In the genomic region with DNA sequence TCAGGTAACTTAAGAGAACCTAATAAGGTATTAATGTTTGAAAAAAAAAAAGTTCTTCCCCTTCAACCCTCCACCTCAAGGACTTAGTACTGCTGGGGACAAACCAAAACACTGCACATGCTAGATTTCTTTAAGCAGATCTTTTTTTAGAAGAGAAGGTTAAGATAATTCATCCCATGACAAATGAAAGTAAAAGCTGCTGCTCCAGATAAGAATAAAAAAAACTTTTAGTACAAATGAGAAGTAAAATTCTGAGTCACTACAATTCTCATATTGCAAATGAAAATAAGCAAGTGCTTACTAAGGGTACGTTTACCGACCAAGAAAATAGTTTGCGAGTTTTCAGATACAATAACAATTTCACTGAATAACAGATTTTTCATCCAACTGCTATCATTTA, we compare ENCODE assay signal across 9 cellular contexts. TPM values are rescaled to one million over a fixed set of nuclear protein-coding genes. Genes with fewer than 3 reads are reported as not detected.
DNase-seq lines count a peak whose midpoint lies in the region; ATAC-seq and TF ChIP-seq lines count a peak whose summit lies in the region.
"Had no signal": no experiment of that assay in that cellular context is flagged by ENCODE, and none has a peak within 500 bp of the region (broad histone marks: within the 10 kb centered on the region; RNA-seq: fewer than 3 reads in every experiment).

No MANE protein-coding gene starts in this region.

- POLR2A ChIA-PET in HEK293T (lab: Yijun Ruan, JAX), result no interaction called here

- no peak overlapping the region for H2BK120ac ChIP-seq in H9 (ENCODE audit: low read depth, low read length, poor library complexity, severe bottlenecking)

- peaks cover 14% of the 10 kb centered on the region for H3K4me1 ChIP-seq in OCI-LY3 (ENCODE audit: low read length)
- no peaks in the 10 kb centered on the region for H3K4me1 ChIP-seq in H9 (ENCODE audit: insufficient read depth, low read length)

- H3K4me1 Mint-ChIP-seq in natural killer cell, result peaks cover 42 to 57% of the 10 kb centered on the region in 2 donors
- peaks cover 4 to 5% of the 10 kb centered on the region in 2 experiments for H3K4me1 Mint-ChIP-seq in H9

- H2AK5ac ChIP-seq in H9 (ENCODE audit: insufficient read length, low read length), result no peak overlapping the region

- H4K20me1 ChIP-seq in OCI-LY3 (ENCODE audit: insufficient read depth, low read length) (peaks cover 4% of the 10 kb centered on the region), H9 (ENCODE audit: control insufficient read depth, insufficient read depth, insufficient read length) (no peaks in the 10 kb centered on the region)

- H3K23ac ChIP-seq in H9 (ENCODE audit: insufficient read length, low read depth, low read length), result no peak overlapping the region

- H2BK5ac ChIP-seq in H9 (ENCODE audit: insufficient read length, low read length), result no peak overlapping the region

- H4K8ac ChIP-seq in H9 (replicated peaks; ENCODE audit: insufficient read length, low read depth, low read length), result no peak overlapping the region

- no peak overlapping the region for H3T11ph ChIP-seq in H9 (ENCODE audit: low read length)

- in situ Hi-C loops in ACHN (cut with HindIII; ENCODE audit: low pct_ligation_motif_present, low pct_unique_long_range_greater_than_20kb, low sequenced_read_pairs), result no loop called here

- no peak overlapping the region for H3K4ac ChIP-seq in H9 (ENCODE audit: low read depth, low read length)

- H3K27me3 Mint-ChIP-seq in natural killer cell (ENCODE audit: low read depth in 2 of 2), result no peaks in the 10 kb centered on the region
- H3K27me3 Mint-ChIP-seq in H9 (ENCODE audit: low read depth), result peaks cover 2% of the 10 kb centered on the region; the same call in 1 of the 2 replicates

- no peak overlapping the region for H2BK15ac ChIP-seq in H9 (ENCODE audit: low read depth, low read length)

- H3K9me3 ChIP-seq in OCI-LY3 (ENCODE audit: insufficient read depth, low read length) (no peaks in the 10 kb centered on the region), H9 (ENCODE audit: control insufficient read depth, low read depth, low read length) (no peaks in the 10 kb centered on the region)

- no peaks in the 10 kb centered on the region for H3K23me2 ChIP-seq in H9 (ENCODE audit: insufficient read length, low read depth, low read length, poor library complexity, severe bottlenecking)

- H4K91ac ChIP-seq in H9 (ENCODE audit: insufficient read length, low read depth, low read length), result no peak overlapping the region

- intact Hi-C loops in natural killer cell (cut with micrococcal nuclease), result no loop called here

- H3K36me3 Mint-ChIP-seq in natural killer cell (no peaks in the 10 kb centered on the region), H9 (ENCODE audit: insufficient read depth in 1 of 3, low read depth in 3 of 3) (peaks cover 4 to 13% (median 9%) of the 10 kb centered on the region in 3 experiments)

- no peaks in the 10 kb centered on the region for H3K27me3 ChIP-seq in OCI-LY3 (ENCODE audit: low read depth, low read length)
- no peaks in the 10 kb centered on the region for H3K27me3 ChIP-seq in H9 (ENCODE audit: insufficient read depth, low read length)

- H2BK20ac ChIP-seq in H9 (ENCODE audit: low read depth, low read length, poor library complexity, severe bottlenecking), result no peak overlapping the region

- H2AFZ ChIP-seq in OCI-LY3 (ENCODE audit: low read depth, low read length) (no peak overlapping the region), H9 (ENCODE audit: low read length) (no peak overlapping the region)

- H3K14ac ChIP-seq in H9 (ENCODE audit: insufficient read depth, low read length), result no peak overlapping the region

- H3K9ac ChIP-seq in OCI-LY3 (ENCODE audit: low read length) (peak overlapping the region; percentile 5; the same call in 1 of the 2 replicates), H9 (ENCODE audit: extremely low read depth, insufficient read length, low read length) (no peak overlapping the region)

- H3K4me2 ChIP-seq in OCI-LY3 (ENCODE audit: low read length) (peak overlapping the region; percentile 42), H9 (ENCODE audit: insufficient read depth, insufficient read length, low read length) (no peak overlapping the region)

- H3K9me3 Mint-ChIP-seq in natural killer cell (peaks cover 0 to 2% of the 10 kb centered on the region in 2 donors), H9 (peaks cover 1 to 13% of the 10 kb centered on the region in 2 experiments)

- H3K27ac Mint-ChIP-seq in natural killer cell (peak overlapping the region; percentile 58 to 73), H9 (no peak overlapping the region)

- H2BK12ac ChIP-seq in H9 (ENCODE audit: insufficient read length, low read depth, low read length), result no peak overlapping the region

- no peak overlapping the region for H3K56ac ChIP-seq in H9 (ENCODE audit: insufficient read length, low read depth, low read length)

- no CpG with 5 or more reads among the region's 3 CpGs for WGBS in H9 (ENCODE audit: extremely low coverage, insufficient read length, low lambda C conversion rate)

- peak; percentile 77 for ATAC-seq in GM18858 (IDR thresholded peaks at IDR 0.05; ENCODE audit: unreplicated experiment)
- peak in 2 of 3 donors; percentile 21 to 36 for ATAC-seq in natural killer cell

- peaks cover 56% of the 10 kb centered on the region for H3K79me2 ChIP-seq in OCI-LY3 (ENCODE audit: low read length)
- no peaks in the 10 kb centered on the region for H3K79me2 ChIP-seq in H9 (ENCODE audit: insufficient read depth, low read length)

- CTCF ChIA-PET in HEK293T (lab: Yijun Ruan, JAX), result no interaction called here

- H3K4me3 Mint-ChIP-seq in natural killer cell (peak overlapping the region; percentile 7), H9 (no peak overlapping the region)

- no peak overlapping the region for H3K18ac ChIP-seq in H9 (ENCODE audit: insufficient read length, low read depth, low read length)

- no peaks in the 10 kb centered on the region for H3K79me1 ChIP-seq in H9 (ENCODE audit: insufficient read depth, low read depth, low read length, poor library complexity, severe bottlenecking)

- H3K27ac ChIP-seq in OCI-LY3 (ENCODE audit: low read length) (no peak overlapping the region), H9 (ENCODE audit: insufficient read length, low read depth, low read length) (no peak overlapping the region)

- no peaks in the 10 kb centered on the region for H3K36me3 ChIP-seq in OCI-LY3 (replicated peaks; ENCODE audit: low read depth, low read length)

- TF ChIP-seq CTCF in OCI-LY3 (IDR thresholded peaks at IDR 0.05; ENCODE audit: low read depth, low read length) (no peak), natural killer cell (IDR thresholded peaks at IDR 0.05) (no peak), H9 (conservative IDR thresholded peaks at IDR 0.05) (no peak)

- H3K4me3 ChIP-seq in OCI-LY3 (ENCODE audit: low read length), result peak overlapping the region; percentile 23; the same call in 1 of the 2 replicates

- DNase-seq in HCEC 1CT (peak; percentile 46), natural killer cell (no peak), HEK293T (ENCODE audit: extremely low spot score) (no peak), H9 (no peak), ACHN (no peak), HuH-7.5 (ENCODE audit: low spot score) (no peak)
- DNase-seq: activated CD8-positive, alpha-beta memory T cell treated with anti-CD3 and anti-CD28 coated beads, Interleukin-2, amount 50 U/mL, for 48 hours had no signal

- no peak overlapping the region for H4K5ac ChIP-seq in H9 (ENCODE audit: insufficient read length, low read depth, low read length)

TF ChIP-seq in HEK293T, 16 proteins besides CTCF, POLR2A, EP300 and RAD21:
- TF ChIP-seq SUZ12 (IDR thresholded peaks at IDR 0.05) (no peak), FOXK2 (IDR thresholded peaks at IDR 0.05) (no peak), LEF1 (IDR thresholded peaks at IDR 0.05; ENCODE audit: borderline replicate concordance) (no peak), CTBP1 (IDR thresholded peaks at IDR 0.05; ENCODE audit: borderline replicate concordance) (no peak), FOXA1 (IDR thresholded peaks at IDR 0.05) (no peak), NFRKB (IDR thresholded peaks at IDR 0.05) (no peak), L3MBTL2 (conservative IDR thresholded peaks at IDR 0.05) (no peak), ZNF384 (IDR thresholded peaks at IDR 0.05) (no peak), TARDBP (IDR thresholded peaks at IDR 0.05) (no peak), SP1 (IDR thresholded peaks at IDR 0.05) (no peak), ARNT (IDR thresholded peaks at IDR 0.05) (no peak), FOXM1 (IDR thresholded peaks at IDR 0.05; ENCODE audit: borderline replicate concordance) (no peak), BHLHE40 (IDR thresholded peaks at IDR 0.05; ENCODE audit: borderline replicate concordance) (no peak), HDGF (IDR thresholded peaks at IDR 0.05; ENCODE audit: borderline replicate concordance) (no peak), ELF4 (IDR thresholded peaks at IDR 0.05) (no peak)
- TF ChIP-seq, protein P1, sequence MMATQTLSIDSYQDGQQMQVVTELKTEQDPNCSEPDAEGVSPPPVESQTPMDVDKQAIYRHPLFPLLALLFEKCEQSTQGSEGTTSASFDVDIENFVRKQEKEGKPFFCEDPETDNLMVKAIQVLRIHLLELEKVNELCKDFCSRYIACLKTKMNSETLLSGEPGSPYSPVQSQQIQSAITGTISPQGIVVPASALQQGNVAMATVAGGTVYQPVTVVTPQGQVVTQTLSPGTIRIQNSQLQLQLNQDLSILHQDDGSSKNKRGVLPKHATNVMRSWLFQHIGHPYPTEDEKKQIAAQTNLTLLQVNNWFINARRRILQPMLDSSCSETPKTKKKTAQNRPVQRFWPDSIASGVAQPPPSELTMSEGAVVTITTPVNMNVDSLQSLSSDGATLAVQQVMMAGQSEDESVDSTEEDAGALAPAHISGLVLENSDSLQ (IDR thresholded peaks at IDR 0.05), result no peak

RNA-seq across cellular contexts. Expression of a gene that starts 8.9 kb away (rescaled TPM):
- 10 to 100 TPM; 18.7 to 23.1 (median 19.2) TPM for total RNA-seq in natural killer cell
- total RNA-seq in H9 (2021), result 13.5 and 14.2 TPM in 2 replicates

Comparison
In these comparisons a context has a peak if more than half of its experiments do, and no peak if none do; other contexts are left out.
1. H3K27ac Mint-ChIP-seq: peak in natural killer cell (2 of 2); none in H9 (0 of 3).